13 cellular contexts compared by ENCODE assay signal in the genomic region with DNA sequence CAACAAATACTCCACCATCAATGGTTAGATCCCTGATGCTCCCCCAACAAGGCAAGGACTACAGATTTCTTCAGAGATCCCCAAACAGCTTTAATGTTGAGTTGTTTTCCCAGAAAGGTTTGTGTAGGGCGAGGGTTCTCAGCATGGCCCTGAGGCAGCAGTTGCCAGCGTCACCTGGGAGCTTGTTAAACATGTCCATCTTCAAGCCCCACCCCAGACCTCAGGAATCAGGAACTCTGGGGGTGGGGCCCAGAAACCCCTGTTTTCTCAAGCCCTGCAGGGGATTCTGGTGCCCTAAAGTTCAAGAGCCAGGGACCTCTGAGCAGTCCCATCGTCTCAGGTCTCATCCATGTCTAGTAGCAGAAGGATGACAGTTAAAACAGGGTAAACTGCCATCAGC.
"Had no signal": no experiment of that assay in that cellular context is flagged by ENCODE, and none has a peak within 500 bp of the region (broad histone marks: within the 10 kb centered on the region; RNA-seq: fewer than 3 reads in every experiment).

No MANE protein-coding gene starts in this region.

- H3K36me3 Mint-ChIP-seq: activated CD4-positive, alpha-beta memory T cell treated with anti-CD3 and anti-CD28 coated beads for 36 hours; activated naive CD8-positive, alpha-beta T cell; T-cell had no signal

- H3K27ac Mint-ChIP-seq: activated CD4-positive, alpha-beta memory T cell treated with anti-CD3 and anti-CD28 coated beads for 36 hours; activated naive CD8-positive, alpha-beta T cell; nephron progenitor cell; stimulated activated naive CD8-positive, alpha-beta T cell treated with anti-CD3 and anti-CD28 coated beads, Interleukin-15, amount 100 ng/mL, for 72 hours; T-cell had no signal

- H3K9me3 ChIP-seq: pancreas, thoracic aorta had no signal

- H3K27me3 ChIP-seq: pancreas had no signal

- H3K27ac ChIP-seq: pancreas, thoracic aorta had no signal

- ATAC-seq: pancreas; stimulated activated naive CD8-positive, alpha-beta T cell treated with anti-CD3 and anti-CD28 coated beads, Interleukin-15, amount 100 ng/mL, for 72 hours; T-cell had no signal

- H3K36me3 ChIP-seq: pancreas, thoracic aorta had no signal

- H3K4me3 ChIP-seq: pancreas, thoracic aorta had no signal

- H3K4me1 ChIP-seq: pancreas had no signal

- H3K4me3 Mint-ChIP-seq: activated CD4-positive, alpha-beta memory T cell treated with anti-CD3 and anti-CD28 coated beads for 36 hours; activated naive CD8-positive, alpha-beta T cell; nephron progenitor cell; stimulated activated naive CD8-positive, alpha-beta T cell treated with anti-CD3 and anti-CD28 coated beads, Interleukin-15, amount 100 ng/mL, for 72 hours; T-cell had no signal

- H3K4me1 Mint-ChIP-seq: stimulated activated naive CD8-positive, alpha-beta T cell treated with anti-CD3 and anti-CD28 coated beads, Interleukin-15, amount 100 ng/mL, for 72 hours; T-cell had no signal

- DNase-seq: activated CD4-positive, alpha-beta memory T cell treated with anti-CD3 and anti-CD28 coated beads for 36 hours; activated gamma-delta T cell; activated T-cell treated with anti-CD3 and anti-CD28 coated beads, Interleukin-2, amount 50 U/mL, for 48 hours; amygdala; hippocampal formation; nephron progenitor cell; pancreas; stimulated activated CD4-positive, alpha-beta T cell treated with anti-CD3 and anti-CD28 coated beads, Interleukin-4, amount 100 ng/mL, for 1 hour; stimulated activated naive CD8-positive, alpha-beta T cell treated with anti-CD3 and anti-CD28 coated beads, Interleukin-15, amount 100 ng/mL, for 72 hours; T-cell; T1000 had no signal

- H3K9me3 Mint-ChIP-seq: activated CD4-positive, alpha-beta memory T cell treated with anti-CD3 and anti-CD28 coated beads for 36 hours; nephron progenitor cell; stimulated activated naive CD8-positive, alpha-beta T cell treated with anti-CD3 and anti-CD28 coated beads, Interleukin-15, amount 100 ng/mL, for 72 hours; T-cell had no signal
